In genomic region chr2:42733852-42734251, GRCh38 we compare ENCODE assay signal across 37 cellular contexts. TPM values are rescaled to one million over a fixed set of nuclear protein-coding genes. Genes with fewer than 3 reads are reported as not detected.
"Had no signal": no experiment of that assay in that cellular context is flagged by ENCODE, and none has a peak within 500 bp of the region (broad histone marks: within the 10 kb centered on the region; RNA-seq: fewer than 3 reads in every experiment).

No MANE protein-coding gene starts in this region.

- H3K27me3 ChIP-seq: adrenal gland, ascending aorta, body of pancreas, brain microvascular endothelial cell, breast epithelium, cardiac muscle cell had no signal

- DNase-seq: activated effector memory CD4-positive, alpha-beta T cell treated with anti-CD3 and anti-CD28 coated beads, Interleukin-2, amount 50 U/mL, for 16 hours; activated effector memory CD4-positive, alpha-beta T cell treated with Interleukin-2 at 50 U/mL for 16 hours; activated gamma-delta T cell; activated gamma-delta T cell treated with Interleukin-2 at 50 U/mL for 16 hours; activated naive CD4-positive, alpha-beta T cell; activated naive CD4-positive, alpha-beta T cell treated with anti-CD3 and anti-CD28 coated beads for 36 hours; activated naive CD4-positive, alpha-beta T cell treated with anti-CD3 and anti-CD28 coated beads, Interleukin-2, amount 10 ng/mL, durations not matched to agents 7 days and 5 days; activated naive CD4-positive, alpha-beta T cell treated with anti-CD3 and anti-CD28 coated beads, Interleukin-2, amount 50 U/mL, for 16 hours; activated naive CD4-positive, alpha-beta T cell treated with Interleukin-2 at 50 U/mL for 16 hours; activated naive CD8-positive, alpha-beta T cell treated with anti-CD3 and anti-CD28 coated beads for 36 hours; activated naive CD8-positive, alpha-beta T cell treated with anti-CD3 and anti-CD28 coated beads, Interleukin-2, amount 10 ng/mL, durations not matched to agents 7 days and 5 days; activated naive CD8-positive, alpha-beta T cell treated with anti-CD3 and anti-CD28 coated beads, Interleukin-2, amount 50 U/mL, for 24 hours; activated T-cell treated with anti-CD3 and anti-CD28 coated beads, Interleukin-2, amount 50 U/mL, for 24 hours; activated T-cell treated with anti-CD3 and anti-CD28 coated beads, Interleukin-2, amount 50 U/mL, for 4 hours; activated T-cell treated with anti-CD3 and anti-CD28 coated beads, Interleukin-2, amount 50 U/mL, for 48 hours; adrenal gland; amniotic stem cell; amygdala; anterior cingulate cortex; aorta; body of pancreas; brain microvascular endothelial cell; caudate nucleus; central memory CD4-positive, alpha-beta T cell; cerebellar nuclear complex had no signal

- H3K27me3 Mint-ChIP-seq: activated naive CD4-positive, alpha-beta T cell treated with anti-CD3 and anti-CD28 coated beads, Interleukin-2, amount 10 ng/mL, durations not matched to agents 7 days and 5 days; activated naive CD4-positive, alpha-beta T cell treated with anti-CD3 and anti-CD28 coated beads, Interleukin-2, amount 50 U/mL, for 24 hours; activated naive CD8-positive, alpha-beta T cell; activated naive CD8-positive, alpha-beta T cell treated with anti-CD3 and anti-CD28 coated beads for 36 hours; activated naive CD8-positive, alpha-beta T cell treated with anti-CD3 and anti-CD28 coated beads, Interleukin-2, amount 10 ng/mL, durations not matched to agents 7 days and 5 days; activated naive CD8-positive, alpha-beta T cell treated with anti-CD3 and anti-CD28 coated beads, Interleukin-2, amount 50 U/mL, for 24 hours; activated T-cell treated with anti-CD3 and anti-CD28 coated beads, Interleukin-2, amount 50 U/mL, for 24 hours; activated T-helper 17 cell treated with anti-CD3 and anti-CD28 coated beads, Interleukin-2, amount 50 U/mL, for 72 hours; brain; central memory CD8-positive, alpha-beta T cell had no signal

- H3K4me3 Mint-ChIP-seq: activated naive CD4-positive, alpha-beta T cell treated with anti-CD3 and anti-CD28 coated beads for 36 hours; activated naive CD4-positive, alpha-beta T cell treated with anti-CD3 and anti-CD28 coated beads, Interleukin-2, amount 10 ng/mL, durations not matched to agents 7 days and 5 days; activated naive CD4-positive, alpha-beta T cell treated with anti-CD3 and anti-CD28 coated beads, Interleukin-2, amount 50 U/mL, for 24 hours; activated naive CD8-positive, alpha-beta T cell; activated naive CD8-positive, alpha-beta T cell treated with anti-CD3 and anti-CD28 coated beads for 36 hours; activated naive CD8-positive, alpha-beta T cell treated with anti-CD3 and anti-CD28 coated beads, Interleukin-2, amount 10 ng/mL, durations not matched to agents 7 days and 5 days; activated naive CD8-positive, alpha-beta T cell treated with anti-CD3 and anti-CD28 coated beads, Interleukin-2, amount 50 U/mL, for 24 hours; activated T-cell treated with anti-CD3 and anti-CD28 coated beads, Interleukin-2, amount 50 U/mL, for 24 hours; activated T-cell treated with anti-CD3 and anti-CD28 coated beads, Interleukin-2, amount 50 U/mL, for 4 hours; activated T-helper 1 cell treated with anti-CD3 and anti-CD28 coated beads, Interleukin-12 subunit alpha, Interleukin-12 subunit beta, Interleukin-2, Interleukin-4 antibody, amounts not matched to agents 30 ng/mL and 10 ng/mL and 1 ng/mL, durations not matched to agents 14 hours and 24 hours and 36 hours; activated T-helper 17 cell treated with anti-CD3 and anti-CD28 coated beads, Interleukin-2, amount 50 U/mL, for 72 hours; brain; central memory CD8-positive, alpha-beta T cell had no signal

- H3K4me3 ChIP-seq: adrenal gland, ascending aorta, body of pancreas, breast epithelium, cardiac muscle cell had no signal

- H3K4me1 ChIP-seq: ascending aorta, body of pancreas, breast epithelium had no signal

- H3K9me3 ChIP-seq: adrenal gland, body of pancreas had no signal

- H3K27ac Mint-ChIP-seq: activated naive CD4-positive, alpha-beta T cell treated with anti-CD3 and anti-CD28 coated beads for 36 hours; activated naive CD4-positive, alpha-beta T cell treated with anti-CD3 and anti-CD28 coated beads, Interleukin-2, amount 10 ng/mL, durations not matched to agents 7 days and 5 days; activated naive CD4-positive, alpha-beta T cell treated with anti-CD3 and anti-CD28 coated beads, Interleukin-2, amount 50 U/mL, for 24 hours; activated naive CD4-positive, alpha-beta T cell treated with anti-CD3 and anti-CD28 coated beads, Interleukin-2, amount 50 U/mL, for 72 hours; activated naive CD8-positive, alpha-beta T cell; activated naive CD8-positive, alpha-beta T cell treated with anti-CD3 and anti-CD28 coated beads for 36 hours; activated naive CD8-positive, alpha-beta T cell treated with anti-CD3 and anti-CD28 coated beads, Interleukin-2, amount 10 ng/mL, durations not matched to agents 7 days and 5 days; activated naive CD8-positive, alpha-beta T cell treated with anti-CD3 and anti-CD28 coated beads, Interleukin-2, amount 50 U/mL, for 24 hours; activated T-cell treated with anti-CD3 and anti-CD28 coated beads, Interleukin-2, amount 50 U/mL, for 24 hours; activated T-helper 17 cell treated with anti-CD3 and anti-CD28 coated beads, Interleukin-2, amount 50 U/mL, for 72 hours; activated T-helper 2 cell treated with anti-CD3 and anti-CD28 coated beads, Interferon-gamma antibody, Interleukin-2, Interleukin-4, amounts not matched to agents 10 μg/mL and 5 μg/mL and 100 μg/mL, durations not matched to agents 14 hours and 24 hours and 36 hours; brain had no signal

- H3K36me3 ChIP-seq: adrenal gland, brain microvascular endothelial cell, breast epithelium, cardiac muscle cell had no signal

- ATAC-seq: activated naive CD4-positive, alpha-beta T cell treated with anti-CD3 and anti-CD28 coated beads, Interleukin-2, amount 50 U/mL, for 72 hours; activated naive CD8-positive, alpha-beta T cell treated with anti-CD3 and anti-CD28 coated beads, Interleukin-2, amount 50 U/mL, for 24 hours; activated T-cell treated with anti-CD3 and anti-CD28 coated beads, Interleukin-2, amount 50 U/mL, for 4 hours; activated T-helper 17 cell treated with anti-CD3 and anti-CD28 coated beads, Interleukin-2, amount 50 U/mL, for 72 hours; body of pancreas had no signal

- H3K4me1 Mint-ChIP-seq: activated naive CD4-positive, alpha-beta T cell treated with anti-CD3 and anti-CD28 coated beads, Interleukin-2, amount 50 U/mL, for 24 hours; activated naive CD8-positive, alpha-beta T cell treated with anti-CD3 and anti-CD28 coated beads for 36 hours; activated naive CD8-positive, alpha-beta T cell treated with anti-CD3 and anti-CD28 coated beads, Interleukin-2, amount 10 ng/mL, durations not matched to agents 7 days and 5 days; activated naive CD8-positive, alpha-beta T cell treated with anti-CD3 and anti-CD28 coated beads, Interleukin-2, amount 50 U/mL, for 24 hours; activated T-helper 17 cell treated with anti-CD3 and anti-CD28 coated beads, Interleukin-2, amount 50 U/mL, for 72 hours; brain; central memory CD8-positive, alpha-beta T cell had no signal

- H3K27ac ChIP-seq: adrenal gland, ascending aorta, body of pancreas, brain microvascular endothelial cell, breast epithelium, cardiac muscle cell had no signal

RNA-seq across cellular contexts. Expression of gene OXER1, which starts 30.1 kb away (rescaled TPM):
- total RNA-seq: activated naive CD8-positive, alpha-beta T cell treated with anti-CD3 and anti-CD28 coated beads, Interleukin-2, amount 10 ng/mL, durations not matched to agents 7 days and 5 days; bronchial epithelial cell had no signal

RNA-seq across cellular contexts. Expression of gene HAAO, which starts 58.5 kb away (rescaled TPM):
- total RNA-seq: bronchial epithelial cell had no signal
